ENCODE assay signal across 8 cellular contexts in the genomic region with DNA sequence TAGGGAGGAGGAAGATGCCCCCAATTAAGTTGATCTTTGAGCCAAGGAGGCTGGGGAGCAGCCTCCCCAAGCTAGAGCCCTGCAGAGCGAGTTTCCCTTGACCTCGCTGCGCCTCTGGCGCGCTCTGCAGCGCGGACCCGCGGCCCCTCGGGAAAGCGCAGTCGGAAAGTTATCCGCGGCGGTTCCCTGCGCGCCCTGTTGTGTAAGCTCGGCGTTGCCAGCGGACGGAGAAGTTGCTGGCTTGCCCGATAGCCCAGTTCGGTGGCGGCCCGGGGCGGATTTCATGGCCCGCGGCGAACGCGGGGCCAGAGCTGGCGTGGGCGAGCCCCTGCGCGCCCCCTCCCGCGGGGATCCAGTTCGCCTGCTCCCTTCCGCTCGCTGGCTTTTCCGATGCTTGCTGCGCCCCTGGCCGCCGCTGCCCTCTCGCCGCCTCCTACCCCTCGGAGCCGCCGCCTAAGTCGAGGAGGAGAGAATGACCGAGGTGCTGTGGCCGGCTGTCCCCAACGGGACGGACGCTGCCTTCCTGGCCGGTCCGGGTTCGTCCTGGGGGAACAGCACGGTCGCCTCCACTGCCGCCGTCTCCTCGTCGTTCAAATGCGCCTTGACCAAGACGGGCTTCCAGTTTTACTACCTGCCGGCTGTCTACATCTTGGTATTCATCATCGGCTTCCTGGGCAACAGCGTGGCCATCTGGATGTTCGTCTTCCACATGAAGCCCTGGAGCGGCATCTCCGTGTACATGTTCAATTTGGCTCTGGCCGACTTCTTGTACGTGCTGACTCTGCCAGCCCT. TPM values are rescaled to one million over a fixed set of nuclear protein-coding genes. Genes with fewer than 3 reads are reported as not detected.
A peak's percentile ranks its signal among the peaks of the same experiment; 100 is the strongest.
DNase-seq lines count a peak whose midpoint lies in the region; ATAC-seq and TF ChIP-seq lines count a peak whose summit lies in the region.

No MANE protein-coding gene starts in this region.

- H3K36me3 ChIP-seq in HUES6 (ENCODE audit: control insufficient read depth, insufficient read depth, low read length) (0 out of 2 replicates have a peak, but pooled peaks cover 7% of the 10 kb centered on the region), vagina (no peaks in the 10 kb centered on the region)
- H3K36me3 ChIP-seq in naive thymus-derived CD4-positive, alpha-beta T cell (ENCODE audit: control insufficient read depth in 2 of 3, insufficient read depth in 3 of 3, low read length in 3 of 3) = no peaks in the 10 kb centered on the region

- peak; percentile 58 for ATAC-seq in GM21576 (IDR thresholded peaks at IDR 0.05; ENCODE audit: unreplicated experiment)
- peak; percentile 79 for ATAC-seq in naive thymus-derived CD4-positive, alpha-beta T cell

- peaks cover 26 to 62% (median 53%) of the 10 kb centered on the region in 5 donors for H3K27me3 Mint-ChIP-seq in naive thymus-derived CD4-positive, alpha-beta T cell

- no peak for TF ChIP-seq POLR2A in vagina (IDR thresholded peaks at IDR 0.05)

- CTCF ChIA-PET in naive thymus-derived CD4-positive, alpha-beta T cell (lab: Charles Lee) = interaction anchor here (0.6 kb wide), 1 partner anchor 189 kb away, joined by 5 read pairs; no protein-coding TSS in a partner anchor

- peaks cover 6 to 24% (median 16%) of the 10 kb centered on the region in 7 donors for H3K4me1 Mint-ChIP-seq in naive thymus-derived CD4-positive, alpha-beta T cell

- no peaks in the 10 kb centered on the region for H3K9me3 Mint-ChIP-seq in naive thymus-derived CD4-positive, alpha-beta T cell

- H3K27me3 ChIP-seq in HUES6 (ENCODE audit: control insufficient read depth, insufficient read depth, low read length) = peaks cover 16% of the 10 kb centered on the region
- H3K27me3 ChIP-seq in naive thymus-derived CD4-positive, alpha-beta T cell (ENCODE audit: control insufficient read depth in 2 of 2, insufficient read depth in 2 of 2, low read length in 2 of 2) = peaks cover 0 to 3% of the 10 kb centered on the region in 2 donors
- no peaks in the 10 kb centered on the region for H3K27me3 ChIP-seq in vagina

- peak overlapping the region; percentile 71 to 89 (median 82) for H3K4me3 Mint-ChIP-seq in naive thymus-derived CD4-positive, alpha-beta T cell

- H3K27ac Mint-ChIP-seq in naive thymus-derived CD4-positive, alpha-beta T cell = peak overlapping the region in 1 of 9 donors; percentile 58

- H3K27ac ChIP-seq in HUES6 (ENCODE audit: low read depth, low read length) = peak overlapping the region; percentile 66
- H3K27ac ChIP-seq in VCaP = peak overlapping the region; percentile 93
- no peak overlapping the region for H3K27ac ChIP-seq in naive thymus-derived CD4-positive, alpha-beta T cell (ENCODE audit: low read depth, low read length)
- peak overlapping the region; percentile 81 for H3K27ac ChIP-seq in vagina

- DNase-seq in NCI-H2171 (lab: John Stamatoyannopoulos, UW) (peak; percentile 0), NCI-H2171 treated with DMSO at 0.1 percent for 48 hours (lab: John Stamatoyannopoulos, UW) (no peak), fibroblast of mammary gland (ENCODE audit: low read depth) (peak; percentile 45), vagina (ENCODE audit: extremely low spot score in 2 of 2) (peak in 1 of 2 donors; percentile 87)
- peak in 2 of 9 donors; percentile 13 to 36 for DNase-seq in naive thymus-derived CD4-positive, alpha-beta T cell

- no peaks in the 10 kb centered on the region for H3K9me3 ChIP-seq in HUES6 (ENCODE audit: control insufficient read depth, insufficient read depth, low read depth, low read length)
- no peaks in the 10 kb centered on the region for H3K9me3 ChIP-seq in naive thymus-derived CD4-positive, alpha-beta T cell (ENCODE audit: control insufficient read depth in 2 of 3, low read length in 3 of 3)
- H3K9me3 ChIP-seq in vagina = no peaks in the 10 kb centered on the region

- TF ChIP-seq CTCF in VCaP (conservative IDR thresholded peaks at IDR 0.05) (peak; percentile 63), fibroblast of mammary gland (conservative IDR thresholded peaks at IDR 0.05; ENCODE audit: control insufficient read depth, insufficient read depth, low read depth, low read length) (peak; percentile 20), vagina (IDR thresholded peaks at IDR 0.05) (no peak)

- peak overlapping the region; percentile 92 for H3K9ac ChIP-seq in HUES6 (ENCODE audit: low read length)

- intact Hi-C loops in naive thymus-derived CD4-positive, alpha-beta T cell (cut with micrococcal nuclease) = no loop called here
- intact Hi-C loops in vagina (cut with DNase I) = no loop called here

- H3K4me3 ChIP-seq in HUES6 (ENCODE audit: low read depth, low read length) (peak overlapping the region; percentile 97), fibroblast of mammary gland (ENCODE audit: control insufficient read depth, low read depth, low read length) (peak overlapping the region; percentile 58), vagina (peak overlapping the region; percentile 67 to 71)
- H3K4me3 ChIP-seq in naive thymus-derived CD4-positive, alpha-beta T cell (ENCODE audit: low read length) = no peak overlapping the region

- peaks cover 14% of the 10 kb centered on the region; the same call in 1 of the 2 replicates for H3K4me1 ChIP-seq in HUES6 (ENCODE audit: control insufficient read depth, insufficient read depth, low read length)
- no peaks in the 10 kb centered on the region for H3K4me1 ChIP-seq in naive thymus-derived CD4-positive, alpha-beta T cell (ENCODE audit: control insufficient read depth in 2 of 2, insufficient read depth in 2 of 2, low read length in 2 of 2)
- H3K4me1 ChIP-seq in vagina = peaks cover 27% of the 10 kb centered on the region

- peaks cover 0 to 8% (median 0%) of the 10 kb centered on the region in 5 donors for H3K36me3 Mint-ChIP-seq in naive thymus-derived CD4-positive, alpha-beta T cell

- POLR2A ChIA-PET in naive thymus-derived CD4-positive, alpha-beta T cell (lab: Charles Lee) = no interaction called here

RNA-seq across cellular contexts. Expression of gene P2RY1, which starts 0.6 kb away (rescaled TPM):
- 1 to 10 TPM in 1 of 5 experiments, under 1 TPM in 4; 0.08 to 1.2 (median 0.29) TPM for total RNA-seq in naive thymus-derived CD4-positive, alpha-beta T cell
- polyA plus RNA-seq in naive thymus-derived CD4-positive, alpha-beta T cell = under 1 TPM in 1 of 2 donors, not detected in 1; 0.05 TPM
- 17.9 TPM for total RNA-seq in vagina

Comparison
In these comparisons a context has a peak if more than half of its experiments do, and no peak if none do; other contexts are left out.
1. CTCF ChIP-seq: peak in VCaP (single experiment) and fibroblast of mammary gland (single experiment); none in vagina (0 of 3).